ENCODE assay signal across 8 cellular contexts in genomic region chr20:56468317-56469076, GRCh38. TPM values are rescaled to one million over a fixed set of nuclear protein-coding genes. Genes with fewer than 3 reads are reported as not detected.
DNase-seq lines count a peak whose midpoint lies in the region; ATAC-seq and TF ChIP-seq lines count a peak whose summit lies in the region.

RTF2 (plus strand) TSS chr20:56468627; CDS start chr20:56468698, 71 bp downstream.

- no peaks in the 10 kb centered on the region for H3K27me3 Mint-ChIP-seq in T-helper 1 cell treated with Interleukin-12 subunit alpha and Interleukin-12 subunit beta and Interleukin-4 antibody, amounts not matched to agents 30 μg/mL and 1 μg/mL, for 36 hours (ENCODE audit: low read depth)
- H3K27me3 Mint-ChIP-seq in progenitor cell of endocrine pancreas: peaks cover 16% of the 10 kb centered on the region

- TF ChIP-seq CTCF in left ventricle myocardium inferior (IDR thresholded peaks at IDR 0.05; ENCODE audit: borderline replicate concordance) (no peak), progenitor cell of endocrine pancreas (IDR thresholded peaks at IDR 0.05; ENCODE audit: unreplicated experiment) (no peak), upper lobe of right lung (IDR thresholded peaks at IDR 0.05) (no peak)

- no peaks in the 10 kb centered on the region for H3K9me3 Mint-ChIP-seq in T-helper 1 cell treated with Interleukin-12 subunit alpha and Interleukin-12 subunit beta and Interleukin-4 antibody, amounts not matched to agents 30 μg/mL and 1 μg/mL, for 36 hours
- no peaks in the 10 kb centered on the region for H3K9me3 Mint-ChIP-seq in progenitor cell of endocrine pancreas (ENCODE audit: low read depth)

- peaks cover 15% of the 10 kb centered on the region for H3K36me3 Mint-ChIP-seq in T-helper 1 cell treated with Interleukin-12 subunit alpha and Interleukin-12 subunit beta and Interleukin-4 antibody, amounts not matched to agents 30 μg/mL and 1 μg/mL, for 36 hours (ENCODE audit: low read depth)
- no peaks in the 10 kb centered on the region for H3K36me3 Mint-ChIP-seq in progenitor cell of endocrine pancreas (ENCODE audit: insufficient read depth)

- DNase-seq in NCI-H146 treated with DMSO at 0.1 percent for 48 hours (lab: John Stamatoyannopoulos, UW; ENCODE audit: unreplicated experiment) (peak; percentile 77), amniotic stem cell (lab: John Stamatoyannopoulos, UW) (peak; percentile 96), left ventricle myocardium inferior (peak; percentile 94), progenitor cell of endocrine pancreas (ENCODE audit: low spot score, unreplicated experiment) (peak; percentile 88), upper lobe of right lung (peak; percentile 97)

- H3K4me1 ChIP-seq in left ventricle myocardium inferior (peaks cover 30% of the 10 kb centered on the region), upper lobe of right lung (peaks cover 19% of the 10 kb centered on the region)

- peaks cover 40% of the 10 kb centered on the region for H3K4me1 Mint-ChIP-seq in T-helper 1 cell treated with Interleukin-12 subunit alpha and Interleukin-12 subunit beta and Interleukin-4 antibody, amounts not matched to agents 30 μg/mL and 1 μg/mL, for 36 hours (ENCODE audit: low read depth)
- peaks cover 10% of the 10 kb centered on the region for H3K4me1 Mint-ChIP-seq in progenitor cell of endocrine pancreas (ENCODE audit: low read depth)

- H3K4me3 ChIP-seq in left ventricle myocardium inferior (peak within 1 kb of the TSS; percentile 91), upper lobe of right lung (peak within 1 kb of the TSS; percentile 75)

- peak within 1 kb of the TSS; percentile 86 for H3K27ac ChIP-seq in left ventricle myocardium inferior (replicated peaks)
- H3K27ac ChIP-seq in upper lobe of right lung: peak within 1 kb of the TSS; percentile 85

- H3K36me3 ChIP-seq in left ventricle myocardium inferior (peaks cover 7% of the 10 kb centered on the region), upper lobe of right lung (peaks cover 10% of the 10 kb centered on the region)

- H3K4me3 Mint-ChIP-seq in T-helper 1 cell treated with Interleukin-12 subunit alpha and Interleukin-12 subunit beta and Interleukin-4 antibody, amounts not matched to agents 30 μg/mL and 1 μg/mL, for 36 hours: peak within 1 kb of the TSS; percentile 99
- H3K4me3 Mint-ChIP-seq in progenitor cell of endocrine pancreas (ENCODE audit: low read depth): peak within 1 kb of the TSS; percentile 100

- H3K27me3 ChIP-seq in left ventricle myocardium inferior (ENCODE audit: low read depth) (no peaks in the 10 kb centered on the region), upper lobe of right lung (no peaks in the 10 kb centered on the region)

- peak within 1 kb of the TSS; percentile 98 for H3K27ac Mint-ChIP-seq in T-helper 1 cell treated with Interleukin-12 subunit alpha and Interleukin-12 subunit beta and Interleukin-4 antibody, amounts not matched to agents 30 μg/mL and 1 μg/mL, for 36 hours
- H3K27ac Mint-ChIP-seq in progenitor cell of endocrine pancreas: peak within 1 kb of the TSS; percentile 99

- H3K9me3 ChIP-seq in left ventricle myocardium inferior (replicated peaks) (no peaks in the 10 kb centered on the region), upper lobe of right lung (no peaks in the 10 kb centered on the region)

- ATAC-seq in GM18498 (IDR thresholded peaks at IDR 0.05; ENCODE audit: unreplicated experiment): peak; percentile 99
- peak; percentile 95 for ATAC-seq in HG02884 (IDR thresholded peaks at IDR 0.05; ENCODE audit: unreplicated experiment)
- ATAC-seq in upper lobe of right lung: peak; percentile 100

- intact Hi-C loops in left ventricle myocardium inferior (cut with micrococcal nuclease): loop anchor here (5.0 kb wide), 1 partner anchor 71 kb away; no protein-coding TSS in a partner anchor
- intact Hi-C loops in upper lobe of right lung (cut with DNase I): no loop called here

RNA-seq across cellular contexts. Expression of gene RTF2, which starts in this region (rescaled TPM):
- 88.7 TPM for total RNA-seq in left ventricle myocardium inferior
- total RNA-seq in progenitor cell of endocrine pancreas: 62.6 and 65.5 TPM in 2 replicates
- 77.4 TPM for total RNA-seq in upper lobe of right lung

Comparison
In these comparisons a context has a peak if more than half of its experiments do, and no peak if none do; other contexts are left out.
1. Peak in every context shown above with its lines: DNase-seq, ATAC-seq, H3K4me3 ChIP-seq and H3K27ac ChIP-seq.